Comparison of ENCODE assay signal across 1 cellular context in the genomic region with DNA sequence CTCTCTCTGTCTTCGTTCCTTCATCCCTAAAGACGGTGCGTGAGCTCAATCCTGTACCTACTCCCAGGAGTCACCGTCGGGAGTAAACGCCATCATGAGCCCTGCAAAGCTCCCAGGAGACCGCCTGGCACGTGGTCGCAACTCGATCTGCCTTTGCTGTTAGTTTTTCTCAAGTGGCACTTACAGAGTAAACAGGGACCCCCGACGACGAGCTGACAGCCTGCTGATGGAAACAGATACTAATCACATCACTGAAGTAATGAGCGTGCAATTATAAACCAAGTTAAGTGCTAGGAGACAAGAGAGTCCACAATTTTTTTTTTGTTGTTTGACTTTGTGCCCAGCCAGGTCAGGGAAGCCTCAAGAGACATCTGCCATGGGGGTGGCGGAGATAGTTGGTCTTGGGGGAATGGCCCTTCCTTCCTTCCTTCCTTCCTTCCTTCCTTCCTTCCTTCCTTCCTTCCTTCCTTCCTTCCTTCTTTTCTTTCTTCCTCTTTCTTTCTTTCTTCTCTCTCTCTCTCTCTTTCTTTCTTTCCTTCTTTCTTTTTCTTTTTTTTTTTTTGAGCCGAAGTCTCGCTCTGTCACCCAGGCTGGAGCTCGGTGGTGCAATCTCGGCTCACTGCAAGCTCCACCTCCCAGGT.
TF ChIP-seq lines count a peak whose summit lies in the region.

No MANE protein-coding gene starts in this region.

TF ChIP-seq in SK-N-SH, 30 proteins besides CTCF, POLR2A, EP300 and RAD21 (continued from another document):
- TF ChIP-seq, protein P1, sequence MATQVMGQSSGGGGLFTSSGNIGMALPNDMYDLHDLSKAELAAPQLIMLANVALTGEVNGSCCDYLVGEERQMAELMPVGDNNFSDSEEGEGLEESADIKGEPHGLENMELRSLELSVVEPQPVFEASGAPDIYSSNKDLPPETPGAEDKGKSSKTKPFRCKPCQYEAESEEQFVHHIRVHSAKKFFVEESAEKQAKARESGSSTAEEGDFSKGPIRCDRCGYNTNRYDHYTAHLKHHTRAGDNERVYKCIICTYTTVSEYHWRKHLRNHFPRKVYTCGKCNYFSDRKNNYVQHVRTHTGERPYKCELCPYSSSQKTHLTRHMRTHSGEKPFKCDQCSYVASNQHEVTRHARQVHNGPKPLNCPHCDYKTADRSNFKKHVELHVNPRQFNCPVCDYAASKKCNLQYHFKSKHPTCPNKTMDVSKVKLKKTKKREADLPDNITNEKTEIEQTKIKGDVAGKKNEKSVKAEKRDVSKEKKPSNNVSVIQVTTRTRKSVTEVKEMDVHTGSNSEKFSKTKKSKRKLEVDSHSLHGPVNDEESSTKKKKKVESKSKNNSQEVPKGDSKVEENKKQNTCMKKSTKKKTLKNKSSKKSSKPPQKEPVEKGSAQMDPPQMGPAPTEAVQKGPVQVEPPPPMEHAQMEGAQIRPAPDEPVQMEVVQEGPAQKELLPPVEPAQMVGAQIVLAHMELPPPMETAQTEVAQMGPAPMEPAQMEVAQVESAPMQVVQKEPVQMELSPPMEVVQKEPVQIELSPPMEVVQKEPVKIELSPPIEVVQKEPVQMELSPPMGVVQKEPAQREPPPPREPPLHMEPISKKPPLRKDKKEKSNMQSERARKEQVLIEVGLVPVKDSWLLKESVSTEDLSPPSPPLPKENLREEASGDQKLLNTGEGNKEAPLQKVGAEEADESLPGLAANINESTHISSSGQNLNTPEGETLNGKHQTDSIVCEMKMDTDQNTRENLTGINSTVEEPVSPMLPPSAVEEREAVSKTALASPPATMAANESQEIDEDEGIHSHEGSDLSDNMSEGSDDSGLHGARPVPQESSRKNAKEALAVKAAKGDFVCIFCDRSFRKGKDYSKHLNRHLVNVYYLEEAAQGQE (IDR thresholded peaks at IDR 0.05; ENCODE audit: low read depth, low read length) = no peak
- TF ChIP-seq CHD2 (IDR thresholded peaks at IDR 0.05; ENCODE audit: low read length, partially characterized antibody) (no peak), RCOR1 (IDR thresholded peaks at IDR 0.05; ENCODE audit: low read length) (no peak), FOXJ3 (CRISPR knock-in tag; IDR thresholded peaks at IDR 0.05) (no peak), NFIC (IDR thresholded peaks at IDR 0.05; ENCODE audit: borderline replicate concordance) (no peak), TEAD4 (IDR thresholded peaks at IDR 0.05; ENCODE audit: borderline replicate concordance, insufficient read depth) (no peak), SMC3 (IDR thresholded peaks at IDR 0.05; ENCODE audit: low read depth, low read length) (no peak), RXRA (IDR thresholded peaks at IDR 0.05; ENCODE audit: borderline replicate concordance, low read depth) (no peak), RFX5 (IDR thresholded peaks at IDR 0.05; ENCODE audit: low read length) (no peak), EZH2phosphoT487 (IDR thresholded peaks at IDR 0.05; ENCODE audit: borderline replicate concordance, low read depth) (no peak), GABPA (IDR thresholded peaks at IDR 0.05; ENCODE audit: low read depth) (no peak), JUND (IDR thresholded peaks at IDR 0.05) (no peak)
- TF ChIP-seq, protein P2, sequence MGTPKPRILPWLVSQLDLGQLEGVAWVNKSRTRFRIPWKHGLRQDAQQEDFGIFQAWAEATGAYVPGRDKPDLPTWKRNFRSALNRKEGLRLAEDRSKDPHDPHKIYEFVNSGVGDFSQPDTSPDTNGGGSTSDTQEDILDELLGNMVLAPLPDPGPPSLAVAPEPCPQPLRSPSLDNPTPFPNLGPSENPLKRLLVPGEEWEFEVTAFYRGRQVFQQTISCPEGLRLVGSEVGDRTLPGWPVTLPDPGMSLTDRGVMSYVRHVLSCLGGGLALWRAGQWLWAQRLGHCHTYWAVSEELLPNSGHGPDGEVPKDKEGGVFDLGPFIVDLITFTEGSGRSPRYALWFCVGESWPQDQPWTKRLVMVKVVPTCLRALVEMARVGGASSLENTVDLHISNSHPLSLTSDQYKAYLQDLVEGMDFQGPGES (IDR thresholded peaks at IDR 0.05; ENCODE audit: low read depth, low read length) = no peak
- TF ChIP-seq, protein P3, sequence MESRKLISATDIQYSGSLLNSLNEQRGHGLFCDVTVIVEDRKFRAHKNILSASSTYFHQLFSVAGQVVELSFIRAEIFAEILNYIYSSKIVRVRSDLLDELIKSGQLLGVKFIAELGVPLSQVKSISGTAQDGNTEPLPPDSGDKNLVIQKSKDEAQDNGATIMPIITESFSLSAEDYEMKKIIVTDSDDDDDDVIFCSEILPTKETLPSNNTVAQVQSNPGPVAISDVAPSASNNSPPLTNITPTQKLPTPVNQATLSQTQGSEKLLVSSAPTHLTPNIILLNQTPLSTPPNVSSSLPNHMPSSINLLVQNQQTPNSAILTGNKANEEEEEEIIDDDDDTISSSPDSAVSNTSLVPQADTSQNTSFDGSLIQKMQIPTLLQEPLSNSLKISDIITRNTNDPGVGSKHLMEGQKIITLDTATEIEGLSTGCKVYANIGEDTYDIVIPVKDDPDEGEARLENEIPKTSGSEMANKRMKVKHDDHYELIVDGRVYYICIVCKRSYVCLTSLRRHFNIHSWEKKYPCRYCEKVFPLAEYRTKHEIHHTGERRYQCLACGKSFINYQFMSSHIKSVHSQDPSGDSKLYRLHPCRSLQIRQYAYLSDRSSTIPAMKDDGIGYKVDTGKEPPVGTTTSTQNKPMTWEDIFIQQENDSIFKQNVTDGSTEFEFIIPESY (IDR thresholded peaks at IDR 0.05; ENCODE audit: borderline replicate concordance, low read depth) = no peak
- TF ChIP-seq, protein P4, sequence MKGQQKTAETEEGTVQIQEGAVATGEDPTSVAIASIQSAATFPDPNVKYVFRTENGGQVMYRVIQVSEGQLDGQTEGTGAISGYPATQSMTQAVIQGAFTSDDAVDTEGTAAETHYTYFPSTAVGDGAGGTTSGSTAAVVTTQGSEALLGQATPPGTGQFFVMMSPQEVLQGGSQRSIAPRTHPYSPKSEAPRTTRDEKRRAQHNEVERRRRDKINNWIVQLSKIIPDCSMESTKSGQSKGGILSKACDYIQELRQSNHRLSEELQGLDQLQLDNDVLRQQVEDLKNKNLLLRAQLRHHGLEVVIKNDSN (IDR thresholded peaks at IDR 0.05; ENCODE audit: borderline replicate concordance, low read depth) = no peak
